12 cellular contexts compared by ENCODE assay signal in the genomic region with DNA sequence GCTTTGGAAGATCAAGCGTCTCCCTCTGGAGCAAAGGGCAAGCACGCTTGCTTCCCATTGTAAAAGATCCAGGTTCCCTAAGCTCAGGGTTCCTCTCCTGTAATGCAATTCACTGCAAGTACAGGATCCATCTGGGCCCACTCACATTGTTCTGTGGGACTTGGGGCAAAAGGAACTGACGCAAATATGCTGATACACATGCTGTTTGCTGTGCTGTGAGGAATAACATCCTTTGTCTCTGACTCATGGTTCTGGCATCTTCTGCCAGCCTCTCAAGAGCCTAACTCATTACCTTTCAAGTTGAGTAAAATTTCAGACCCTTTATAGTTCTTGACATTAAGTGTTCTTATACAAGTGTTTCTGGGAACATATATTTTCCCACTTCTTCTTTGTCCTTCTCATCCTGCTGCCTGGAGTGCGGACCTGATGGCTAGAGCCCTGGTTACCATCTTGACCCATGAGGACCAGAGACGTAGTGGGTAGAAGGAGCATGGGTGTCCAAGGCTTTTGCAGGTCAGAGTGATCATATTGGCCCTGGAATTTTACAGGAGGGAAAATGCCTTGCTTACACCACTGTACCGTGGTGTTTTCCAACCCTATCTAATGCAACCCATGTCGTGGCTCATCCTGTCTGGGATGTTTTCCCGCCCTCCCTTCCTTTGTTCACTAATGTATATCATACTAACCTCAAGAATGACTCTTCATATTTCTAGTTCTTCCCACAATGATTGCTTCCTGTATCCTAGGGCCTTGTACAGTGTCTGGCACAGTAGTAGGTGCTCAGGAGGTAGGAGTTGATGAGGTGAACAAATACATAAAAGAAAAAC.
DNase-seq lines count a peak whose midpoint lies in the region; ATAC-seq and TF ChIP-seq lines count a peak whose summit lies in the region.
"Had no signal": no experiment of that assay in that cellular context is flagged by ENCODE, and none has a peak within 500 bp of the region (broad histone marks: within the 10 kb centered on the region; RNA-seq: fewer than 3 reads in every experiment).

No MANE protein-coding gene starts in this region.

- no peak for TF ChIP-seq EP300 in sigmoid colon (IDR thresholded peaks at IDR 0.05)

- H3K27me3 ChIP-seq in adipocyte (replicated peaks; ENCODE audit: control insufficient read depth, insufficient read depth, low read length), result peaks cover 16% of the 10 kb centered on the region
- H3K27me3 ChIP-seq in foreskin keratinocyte, result peaks cover 26% of the 10 kb centered on the region
- peaks cover 35% of the 10 kb centered on the region for H3K27me3 ChIP-seq in smooth muscle cell (ENCODE audit: low read depth)
- H3K27me3 ChIP-seq in dorsolateral prefrontal cortex, result peaks cover 0 to 15% (median 0%) of the 10 kb centered on the region in 45 donors
- H3K27me3 ChIP-seq in sigmoid colon, result peaks cover 17 to 29% (median 19%) of the 10 kb centered on the region in 3 donors

- H2AFZ ChIP-seq in smooth muscle cell (ENCODE audit: low read depth), result no peak overlapping the region

- WGBS in smooth muscle cell (ENCODE audit: low lambda C conversion rate), result 68% methylated on average over 8 of the region's 8 CpGs
- 72 to 79% methylated on average over 8 of the region's 8 CpGs for WGBS in sigmoid colon, 2 donors

- no peak overlapping the region for H3K4me3 ChIP-seq in adipocyte (ENCODE audit: low read length)
- no peak overlapping the region for H3K4me3 ChIP-seq in smooth muscle cell
- H3K4me3 ChIP-seq in dorsolateral prefrontal cortex, result no peak overlapping the region
- no peak overlapping the region for H3K4me3 ChIP-seq in sigmoid colon

- H3K79me2 ChIP-seq in smooth muscle cell (ENCODE audit: low read depth), result no peaks in the 10 kb centered on the region

- DNase-seq in HCEC 1CT, result peak; percentile 94
- DNase-seq in adipocyte (ENCODE audit: low read depth), result peak; percentile 76
- peak; percentile 76 to 83 for DNase-seq in foreskin keratinocyte
- DNase-seq in smooth muscle cell (lab: John Stamatoyannopoulos, UW; ENCODE audit: unreplicated experiment), result no peak
- no peak for DNase-seq in dorsolateral prefrontal cortex
- DNase-seq in retina, result no peak
- DNase-seq in sigmoid colon, result no peak
- DNase-seq: activated effector memory CD4-positive, alpha-beta T cell treated with Interleukin-2 at 50 U/mL for 16 hours; effector memory CD4-positive, alpha-beta T cell had no signal

- peak overlapping the region; percentile 28 for H3K4me2 ChIP-seq in smooth muscle cell

- peak overlapping the region; percentile 60 for H3K27ac ChIP-seq in foreskin keratinocyte
- peak overlapping the region; percentile 36 for H3K27ac ChIP-seq in smooth muscle cell (ENCODE audit: low read depth)
- H3K27ac ChIP-seq in dorsolateral prefrontal cortex, result no peak overlapping the region
- H3K27ac ChIP-seq in sigmoid colon, result no peak overlapping the region
- H3K27ac ChIP-seq: VCaP had no signal

- ATAC-seq in foreskin keratinocyte, result peak; percentile 74
- no peak for ATAC-seq in GM19023 (IDR thresholded peaks at IDR 0.05; ENCODE audit: unreplicated experiment)
- ATAC-seq: sciatic nerve had no signal

- TF ChIP-seq CTCF in foreskin keratinocyte (conservative IDR thresholded peaks at IDR 0.05), result no peak
- TF ChIP-seq CTCF in smooth muscle cell (IDR thresholded peaks at IDR 0.05; ENCODE audit: borderline replicate concordance, insufficient read depth, poor library complexity, severe bottlenecking), result no peak
- TF ChIP-seq CTCF in dorsolateral prefrontal cortex (IDR thresholded peaks at IDR 0.05 in 54 of 56, conservative IDR thresholded peaks at IDR 0.05 in 2 of 56; ENCODE audit: low read depth in 1 of 56, partially characterized antibody in 56 of 56), result no peak
- TF ChIP-seq CTCF in sigmoid colon (IDR thresholded peaks at IDR 0.05), result no peak

- H3K36me3 ChIP-seq in adipocyte (ENCODE audit: control insufficient read depth, insufficient read depth, low read length, severe bottlenecking), result no peaks in the 10 kb centered on the region
- no peaks in the 10 kb centered on the region for H3K36me3 ChIP-seq in smooth muscle cell (ENCODE audit: low read depth)
- H3K36me3 ChIP-seq in sigmoid colon, result no peaks in the 10 kb centered on the region

- H4K20me1 ChIP-seq in smooth muscle cell (ENCODE audit: low read depth), result no peaks in the 10 kb centered on the region

- H3K9me3 ChIP-seq in adipocyte (ENCODE audit: control insufficient read depth, low read length), result peaks cover 18% of the 10 kb centered on the region
- H3K9me3 ChIP-seq in smooth muscle cell (replicated peaks; ENCODE audit: low read depth), result no peaks in the 10 kb centered on the region
- no peaks in the 10 kb centered on the region for H3K9me3 ChIP-seq in sigmoid colon

- peaks cover 6% of the 10 kb centered on the region for H3F3A ChIP-seq in smooth muscle cell (ENCODE audit: low read depth)

- no peak for TF ChIP-seq POLR2A in sigmoid colon (IDR thresholded peaks at IDR 0.05)

- intact Hi-C loops in dorsolateral prefrontal cortex (cut with DNase I), result loop anchor here (2.0 to 10.0 kb wide), 4 partner anchors 82 to 495 kb away; no protein-coding TSS in a partner anchor
- intact Hi-C loops in sigmoid colon (cut with DNase I), result no loop called here

- H3K9ac ChIP-seq in adipocyte (ENCODE audit: low read length) (no peak overlapping the region), smooth muscle cell (ENCODE audit: low read depth) (no peak overlapping the region)

- H3K4me1 ChIP-seq in adipocyte (ENCODE audit: control insufficient read depth, insufficient read depth, low read length), result peaks cover 12% of the 10 kb centered on the region
- H3K4me1 ChIP-seq in foreskin keratinocyte, result peaks cover 16% of the 10 kb centered on the region
- H3K4me1 ChIP-seq in smooth muscle cell (ENCODE audit: low read depth), result peaks cover 9% of the 10 kb centered on the region
- peaks cover 0 to 10% (median 6%) of the 10 kb centered on the region in 4 donors for H3K4me1 ChIP-seq in sigmoid colon

Comparison
In these comparisons a context has a peak if more than half of its experiments do, and no peak if none do; other contexts are left out.
1. DNase-seq: peak in HCEC 1CT (single experiment), adipocyte (single experiment) and foreskin keratinocyte (2 of 2); none in smooth muscle cell (single experiment), dorsolateral prefrontal cortex (0 of 10), retina (single experiment) and sigmoid colon (single experiment).
2. H3K27ac ChIP-seq: peak in foreskin keratinocyte (single experiment) and smooth muscle cell (single experiment); none in dorsolateral prefrontal cortex (0 of 59) and sigmoid colon (0 of 4).